In genomic region chr1:155178441-155179106, GRCh38 we compare ENCODE assay signal across 1 cellular context.
TF ChIP-seq lines count a peak whose summit lies in the region.

No MANE protein-coding gene starts in this region.

TF ChIP-seq in HepG2, 621 proteins besides CTCF, POLR2A, EP300 and RAD21 (continues in another document):
- TF ChIP-seq TMF1 (CRISPR knock-in tag; IDR thresholded peaks at IDR 0.05; ENCODE audit: low read depth): no peak
- 0 out of 2 replicates have a peak, but pooled peaks have one; percentile 11 for TF ChIP-seq ZNF225 (CRISPR knock-in tag; IDR thresholded peaks at IDR 0.05)
- peak; percentile 90 for TF ChIP-seq RXRA (CRISPR knock-in tag; IDR thresholded peaks at IDR 0.05)
- TF ChIP-seq NFYB (CRISPR knock-in tag; IDR thresholded peaks at IDR 0.05): no peak
- TF ChIP-seq, protein P1, sequence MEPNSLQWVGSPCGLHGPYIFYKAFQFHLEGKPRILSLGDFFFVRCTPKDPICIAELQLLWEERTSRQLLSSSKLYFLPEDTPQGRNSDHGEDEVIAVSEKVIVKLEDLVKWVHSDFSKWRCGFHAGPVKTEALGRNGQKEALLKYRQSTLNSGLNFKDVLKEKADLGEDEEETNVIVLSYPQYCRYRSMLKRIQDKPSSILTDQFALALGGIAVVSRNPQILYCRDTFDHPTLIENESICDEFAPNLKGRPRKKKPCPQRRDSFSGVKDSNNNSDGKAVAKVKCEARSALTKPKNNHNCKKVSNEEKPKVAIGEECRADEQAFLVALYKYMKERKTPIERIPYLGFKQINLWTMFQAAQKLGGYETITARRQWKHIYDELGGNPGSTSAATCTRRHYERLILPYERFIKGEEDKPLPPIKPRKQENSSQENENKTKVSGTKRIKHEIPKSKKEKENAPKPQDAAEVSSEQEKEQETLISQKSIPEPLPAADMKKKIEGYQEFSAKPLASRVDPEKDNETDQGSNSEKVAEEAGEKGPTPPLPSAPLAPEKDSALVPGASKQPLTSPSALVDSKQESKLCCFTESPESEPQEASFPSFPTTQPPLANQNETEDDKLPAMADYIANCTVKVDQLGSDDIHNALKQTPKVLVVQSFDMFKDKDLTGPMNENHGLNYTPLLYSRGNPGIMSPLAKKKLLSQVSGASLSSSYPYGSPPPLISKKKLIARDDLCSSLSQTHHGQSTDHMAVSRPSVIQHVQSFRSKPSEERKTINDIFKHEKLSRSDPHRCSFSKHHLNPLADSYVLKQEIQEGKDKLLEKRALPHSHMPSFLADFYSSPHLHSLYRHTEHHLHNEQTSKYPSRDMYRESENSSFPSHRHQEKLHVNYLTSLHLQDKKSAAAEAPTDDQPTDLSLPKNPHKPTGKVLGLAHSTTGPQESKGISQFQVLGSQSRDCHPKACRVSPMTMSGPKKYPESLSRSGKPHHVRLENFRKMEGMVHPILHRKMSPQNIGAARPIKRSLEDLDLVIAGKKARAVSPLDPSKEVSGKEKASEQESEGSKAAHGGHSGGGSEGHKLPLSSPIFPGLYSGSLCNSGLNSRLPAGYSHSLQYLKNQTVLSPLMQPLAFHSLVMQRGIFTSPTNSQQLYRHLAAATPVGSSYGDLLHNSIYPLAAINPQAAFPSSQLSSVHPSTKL (CRISPR knock-in tag; IDR thresholded peaks at IDR 0.05): peak; percentile 41
- no peak for TF ChIP-seq SOX13 (IDR thresholded peaks at IDR 0.05)
- peak in 1 of 2 experiments; percentile 22; a peak in 1 of 4 replicates for TF ChIP-seq SOX13 (CRISPR knock-in tag; conservative IDR thresholded peaks at IDR 0.05 in 1 of 2, IDR thresholded peaks at IDR 0.05 in 1 of 2)
- no peak for TF ChIP-seq MTA3 (CRISPR knock-in tag; IDR thresholded peaks at IDR 0.05)
- TF ChIP-seq HDAC1 (CRISPR knock-in tag; IDR thresholded peaks at IDR 0.05): peak; percentile 70; the same call in 1 of the 2 replicates
- TF ChIP-seq RXRB (CRISPR knock-in tag; IDR thresholded peaks at IDR 0.05; ENCODE audit: borderline replicate concordance): peak; percentile 84
- TF ChIP-seq ZSCAN21 (CRISPR knock-in tag; IDR thresholded peaks at IDR 0.05; ENCODE audit: borderline replicate concordance): 0 out of 2 replicates have a peak, but pooled peaks have one; percentile 8
- peak; percentile 88; the same call in 1 of the 2 replicates for TF ChIP-seq CEBPB (IDR thresholded peaks at IDR 0.05; ENCODE audit: borderline replicate concordance, low read depth, low read length)
- peak; percentile 46; the same call in 1 of the 2 replicates for TF ChIP-seq PPARG (CRISPR knock-in tag; conservative IDR thresholded peaks at IDR 0.05)
- TF ChIP-seq ZNF713 (CRISPR knock-in tag; IDR thresholded peaks at IDR 0.05): no peak
- no peak for TF ChIP-seq ZNF780A (CRISPR knock-in tag; IDR thresholded peaks at IDR 0.05)
- 0 out of 2 replicates have a peak, but pooled peaks have one; percentile 42 for TF ChIP-seq MED1 (CRISPR knock-in tag; IDR thresholded peaks at IDR 0.05)
- TF ChIP-seq ISL2 (CRISPR knock-in tag; IDR thresholded peaks at IDR 0.05): 0 out of 2 replicates have a peak, but pooled peaks have one; percentile 24
- TF ChIP-seq TRIM24 (CRISPR knock-in tag; IDR thresholded peaks at IDR 0.05): peak; percentile 82; the same call in 1 of the 2 replicates
- peak; percentile 99 for TF ChIP-seq ESRRA (CRISPR knock-in tag; IDR thresholded peaks at IDR 0.05; ENCODE audit: low read depth)
- TF ChIP-seq MATR3 (CRISPR knock-in tag; IDR thresholded peaks at IDR 0.05): no peak
- TF ChIP-seq TEAD3 (CRISPR knock-in tag; optimal IDR thresholded peaks at IDR 0.05; ENCODE audit: borderline replicate concordance): no peak
- TF ChIP-seq, protein P2, sequence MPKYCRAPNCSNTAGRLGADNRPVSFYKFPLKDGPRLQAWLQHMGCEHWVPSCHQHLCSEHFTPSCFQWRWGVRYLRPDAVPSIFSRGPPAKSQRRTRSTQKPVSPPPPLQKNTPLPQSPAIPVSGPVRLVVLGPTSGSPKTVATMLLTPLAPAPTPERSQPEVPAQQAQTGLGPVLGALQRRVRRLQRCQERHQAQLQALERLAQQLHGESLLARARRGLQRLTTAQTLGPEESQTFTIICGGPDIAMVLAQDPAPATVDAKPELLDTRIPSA (CRISPR knock-in tag; IDR thresholded peaks at IDR 0.05; ENCODE audit: borderline replicate concordance): no peak
- no peak for TF ChIP-seq SCMH1 (CRISPR knock-in tag; IDR thresholded peaks at IDR 0.05; ENCODE audit: borderline replicate concordance)
- no peak for TF ChIP-seq NFE2L2 (IDR thresholded peaks at IDR 0.05; ENCODE audit: low read length)
- TF ChIP-seq NR2F6 (IDR thresholded peaks at IDR 0.05): peak; percentile 99
- TF ChIP-seq NR2F6 (CRISPR knock-in tag; IDR thresholded peaks at IDR 0.05): peak; percentile 100
- TF ChIP-seq CREB1 (IDR thresholded peaks at IDR 0.05): no peak
- TF ChIP-seq CREB1 (CRISPR knock-in tag; IDR thresholded peaks at IDR 0.05): no peak
- TF ChIP-seq PATZ1 (CRISPR knock-in tag; IDR thresholded peaks at IDR 0.05): peak; percentile 30
- TF ChIP-seq MEIS1 (CRISPR knock-in tag; IDR thresholded peaks at IDR 0.05; ENCODE audit: borderline replicate concordance): no peak
- 0 out of 2 replicates have a peak, but pooled peaks have one; percentile 31 for TF ChIP-seq ZNF543 (CRISPR knock-in tag; IDR thresholded peaks at IDR 0.05)
- TF ChIP-seq HNRNPL (IDR thresholded peaks at IDR 0.05; ENCODE audit: low read depth, low read length): 0 out of 2 replicates have a peak, but pooled peaks have one; percentile 27
- TF ChIP-seq THAP11 (CRISPR knock-in tag; IDR thresholded peaks at IDR 0.05): peak; percentile 66
- TF ChIP-seq GABPA (IDR thresholded peaks at IDR 0.05; ENCODE audit: low read depth, low read length): peak; percentile 26; the same call in 1 of the 2 replicates
- TF ChIP-seq GABPA (CRISPR knock-in tag; IDR thresholded peaks at IDR 0.05; ENCODE audit: low read depth): peak; percentile 76
- TF ChIP-seq ZBTB7B (CRISPR knock-in tag; IDR thresholded peaks at IDR 0.05): 0 out of 2 replicates have a peak, but pooled peaks have one; percentile 12
- TF ChIP-seq, protein P3, sequence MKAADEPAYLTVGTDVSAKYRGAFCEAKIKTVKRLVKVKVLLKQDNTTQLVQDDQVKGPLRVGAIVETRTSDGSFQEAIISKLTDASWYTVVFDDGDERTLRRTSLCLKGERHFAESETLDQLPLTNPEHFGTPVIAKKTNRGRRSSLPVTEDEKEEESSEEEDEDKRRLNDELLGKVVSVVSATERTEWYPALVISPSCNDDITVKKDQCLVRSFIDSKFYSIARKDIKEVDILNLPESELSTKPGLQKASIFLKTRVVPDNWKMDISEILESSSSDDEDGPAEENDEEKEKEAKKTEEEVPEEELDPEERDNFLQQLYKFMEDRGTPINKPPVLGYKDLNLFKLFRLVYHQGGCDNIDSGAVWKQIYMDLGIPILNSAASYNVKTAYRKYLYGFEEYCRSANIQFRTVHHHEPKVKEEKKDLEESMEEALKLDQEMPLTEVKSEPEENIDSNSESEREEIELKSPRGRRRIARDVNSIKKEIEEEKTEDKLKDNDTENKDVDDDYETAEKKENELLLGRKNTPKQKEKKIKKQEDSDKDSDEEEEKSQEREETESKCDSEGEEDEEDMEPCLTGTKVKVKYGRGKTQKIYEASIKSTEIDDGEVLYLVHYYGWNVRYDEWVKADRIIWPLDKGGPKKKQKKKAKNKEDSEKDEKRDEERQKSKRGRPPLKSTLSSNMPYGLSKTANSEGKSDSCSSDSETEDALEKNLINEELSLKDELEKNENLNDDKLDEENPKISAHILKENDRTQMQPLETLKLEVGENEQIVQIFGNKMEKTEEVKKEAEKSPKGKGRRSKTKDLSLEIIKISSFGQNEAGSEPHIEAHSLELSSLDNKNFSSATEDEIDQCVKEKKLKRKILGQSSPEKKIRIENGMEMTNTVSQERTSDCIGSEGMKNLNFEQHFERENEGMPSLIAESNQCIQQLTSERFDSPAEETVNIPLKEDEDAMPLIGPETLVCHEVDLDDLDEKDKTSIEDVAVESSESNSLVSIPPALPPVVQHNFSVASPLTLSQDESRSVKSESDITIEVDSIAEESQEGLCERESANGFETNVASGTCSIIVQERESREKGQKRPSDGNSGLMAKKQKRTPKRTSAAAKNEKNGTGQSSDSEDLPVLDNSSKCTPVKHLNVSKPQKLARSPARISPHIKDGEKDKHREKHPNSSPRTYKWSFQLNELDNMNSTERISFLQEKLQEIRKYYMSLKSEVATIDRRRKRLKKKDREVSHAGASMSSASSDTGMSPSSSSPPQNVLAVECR (CRISPR knock-in tag; IDR thresholded peaks at IDR 0.05; ENCODE audit: borderline replicate concordance): peak; percentile 63; the same call in 1 of the 2 replicates
- TF ChIP-seq ZSCAN30 (CRISPR knock-in tag; IDR thresholded peaks at IDR 0.05): no peak
- TF ChIP-seq ZNF609 (CRISPR knock-in tag; IDR thresholded peaks at IDR 0.05; ENCODE audit: borderline replicate concordance): peak; percentile 64
- no peak for TF ChIP-seq MTF2 (CRISPR knock-in tag; IDR thresholded peaks at IDR 0.05; ENCODE audit: borderline replicate concordance)
- 0 out of 2 replicates have a peak, but pooled peaks have one; percentile 29 for TF ChIP-seq POLR2AphosphoS5 (IDR thresholded peaks at IDR 0.05; ENCODE audit: low read depth, low read length)
- peak; percentile 57; the same call in 1 of the 2 replicates for TF ChIP-seq MYC (CRISPR knock-in tag; IDR thresholded peaks at IDR 0.05; ENCODE audit: borderline replicate concordance)
- TF ChIP-seq YEATS4 (CRISPR knock-in tag; IDR thresholded peaks at IDR 0.05; ENCODE audit: borderline replicate concordance): peak; percentile 33; the same call in 1 of the 2 replicates
- no peak for TF ChIP-seq ZNF644 (CRISPR knock-in tag; IDR thresholded peaks at IDR 0.05; ENCODE audit: low read depth)
- 0 out of 2 replicates have a peak, but pooled peaks have one; percentile 24 for TF ChIP-seq ZNF777 (CRISPR knock-in tag; IDR thresholded peaks at IDR 0.05)
- no peak for TF ChIP-seq PAF1 (CRISPR knock-in tag; IDR thresholded peaks at IDR 0.05)
- peak; percentile 55; the same call in 1 of the 2 replicates for TF ChIP-seq ETV5 (CRISPR knock-in tag; IDR thresholded peaks at IDR 0.05; ENCODE audit: borderline replicate concordance)
- TF ChIP-seq, protein P4, sequence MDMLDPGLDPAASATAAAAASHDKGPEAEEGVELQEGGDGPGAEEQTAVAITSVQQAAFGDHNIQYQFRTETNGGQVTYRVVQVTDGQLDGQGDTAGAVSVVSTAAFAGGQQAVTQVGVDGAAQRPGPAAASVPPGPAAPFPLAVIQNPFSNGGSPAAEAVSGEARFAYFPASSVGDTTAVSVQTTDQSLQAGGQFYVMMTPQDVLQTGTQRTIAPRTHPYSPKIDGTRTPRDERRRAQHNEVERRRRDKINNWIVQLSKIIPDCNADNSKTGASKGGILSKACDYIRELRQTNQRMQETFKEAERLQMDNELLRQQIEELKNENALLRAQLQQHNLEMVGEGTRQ (IDR thresholded peaks at IDR 0.05; ENCODE audit: low read depth, low read length): no peak
- TF ChIP-seq, protein P4 (CRISPR knock-in tag; IDR thresholded peaks at IDR 0.05; ENCODE audit: borderline replicate concordance): 0 out of 2 replicates have a peak, but pooled peaks have one; percentile 25
- no peak for TF ChIP-seq U2AF2 (IDR thresholded peaks at IDR 0.05; ENCODE audit: low read depth, low read length)
- TF ChIP-seq ERF (CRISPR knock-in tag; IDR thresholded peaks at IDR 0.05): peak; percentile 43; the same call in 1 of the 2 replicates
- peak; percentile 27; the same call in 1 of the 2 replicates for TF ChIP-seq ZFY (CRISPR knock-in tag; IDR thresholded peaks at IDR 0.05)
